Comparison of ENCODE assay signal across 8 cellular contexts in the genomic region with DNA sequence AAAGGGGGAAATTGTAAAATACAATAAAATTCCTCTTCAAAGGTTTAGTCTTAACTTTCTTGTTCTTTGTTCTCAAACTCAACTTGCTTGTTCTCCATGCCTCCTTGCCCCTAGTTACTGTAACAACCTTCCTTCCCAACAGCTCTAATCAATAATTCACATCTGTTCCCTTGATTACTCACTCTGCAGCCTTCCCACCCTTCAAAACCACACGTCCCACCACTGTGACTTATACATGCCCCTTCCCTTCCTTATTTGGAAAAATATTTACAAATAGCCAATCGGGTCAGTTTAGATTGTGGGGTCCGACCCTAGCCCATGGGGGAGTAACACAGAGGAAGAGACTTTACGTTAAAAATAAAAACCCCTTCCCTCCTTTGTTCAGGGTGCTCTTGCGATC. TPM values are rescaled to one million over a fixed set of nuclear protein-coding genes. Genes with fewer than 3 reads are reported as not detected.
DNase-seq lines count a peak whose midpoint lies in the region; ATAC-seq and TF ChIP-seq lines count a peak whose summit lies in the region.

No MANE protein-coding gene starts in this region.

- DNase-seq in CD14-positive monocyte (ENCODE audit: low spot score) (no peak), H9 (no peak), osteoblast (ENCODE audit: insufficient read length, low spot score, missing footprints) (peak; percentile 17), Ammon's horn (ENCODE audit: low spot score) (no peak)
- DNase-seq in stimulated activated CD4-positive, alpha-beta T cell treated with anti-CD3 and anti-CD28 coated beads, Interleukin-4, amount 100 ng/mL, for 1 hour = no peak

- no peaks in the 10 kb centered on the region for H3K36me3 ChIP-seq in esophagus (ENCODE audit: control insufficient read depth in 2 of 2, insufficient read depth in 2 of 2, low read length in 1 of 2)
- no peaks in the 10 kb centered on the region for H3K36me3 ChIP-seq in osteoblast (ENCODE audit: insufficient read depth, low read length)

- peak overlapping the region; percentile 88 for H3T11ph ChIP-seq in H9 (ENCODE audit: low read length)

- no peak overlapping the region for H2AK5ac ChIP-seq in H9 (ENCODE audit: insufficient read length, low read length)

- ATAC-seq in SK-N-SH treated with all-trans-retinoic acid at 6 μM for 48 hours (peak; percentile 28), GM19395 (IDR thresholded peaks at IDR 0.05; ENCODE audit: unreplicated experiment) (no peak)

- H3K27me3 Mint-ChIP-seq in CD14-positive monocyte (ENCODE audit: low read depth in 3 of 3) (peaks cover 0 to 2% (median 0%) of the 10 kb centered on the region in 3 donors), H9 (ENCODE audit: low read depth) (peaks cover 2% of the 10 kb centered on the region; the same call in 1 of the 2 replicates)

- H3K36me3 Mint-ChIP-seq in CD14-positive monocyte = peaks cover 15 to 27% of the 10 kb centered on the region in 2 donors
- peaks cover 34 to 48% (median 45%) of the 10 kb centered on the region in 3 experiments for H3K36me3 Mint-ChIP-seq in H9 (ENCODE audit: insufficient read depth in 1 of 3, low read depth in 3 of 3)

- H3K4me2 ChIP-seq in H9 (ENCODE audit: insufficient read depth, insufficient read length, low read length) (peak overlapping the region; percentile 65), osteoblast (ENCODE audit: insufficient read depth, low read length) (peak overlapping the region; percentile 99)

- H2BK5ac ChIP-seq in H9 (ENCODE audit: insufficient read length, low read length) = no peak overlapping the region

- H3K4me1 ChIP-seq in H9 (ENCODE audit: insufficient read depth, low read length) = no peaks in the 10 kb centered on the region; the same call in 1 of the 2 replicates
- H3K4me1 ChIP-seq in esophagus (ENCODE audit: control insufficient read depth in 2 of 2, insufficient read depth in 2 of 2, low read length in 1 of 2) = peaks cover 0 to 3% of the 10 kb centered on the region in 2 donors
- no peaks in the 10 kb centered on the region for H3K4me1 ChIP-seq in osteoblast (ENCODE audit: insufficient read depth, low read length)

- no peaks in the 10 kb centered on the region for H3K27me3 ChIP-seq in H9 (ENCODE audit: insufficient read depth, low read length)
- no peaks in the 10 kb centered on the region for H3K27me3 ChIP-seq in esophagus (ENCODE audit: control insufficient read depth in 1 of 2, insufficient read depth in 2 of 2, low read length in 2 of 2)
- no peaks in the 10 kb centered on the region for H3K27me3 ChIP-seq in osteoblast (ENCODE audit: insufficient read depth, low read length)

- TF ChIP-seq CTCF in CD14-positive monocyte (IDR thresholded peaks at IDR 0.05) = no peak
- no peak for TF ChIP-seq CTCF in H9 (conservative IDR thresholded peaks at IDR 0.05)
- no peak for TF ChIP-seq CTCF in osteoblast (IDR thresholded peaks at IDR 0.05; ENCODE audit: extremely low read depth, low read depth, low read length)

- no peak overlapping the region for H3K23ac ChIP-seq in H9 (ENCODE audit: insufficient read length, low read depth, low read length)

- H2AFZ ChIP-seq in H9 (ENCODE audit: low read length) (no peak overlapping the region), osteoblast (ENCODE audit: low read length) (peak overlapping the region; percentile 88)

- no peak overlapping the region for H4K91ac ChIP-seq in H9 (ENCODE audit: insufficient read length, low read depth, low read length)

- H2BK120ac ChIP-seq in H9 (ENCODE audit: low read depth, low read length, poor library complexity, severe bottlenecking) = peak overlapping the region; percentile 74

- intact Hi-C loops in CD14-positive monocyte (cut with micrococcal nuclease) = loop anchor here in 1 of 2 donors (2.0 to 10.0 kb wide), 4 partner anchors 33 to 235 kb away; partner anchors contain the start of genes ATP13A1, ZNF101 and ZNF506

- peaks cover 4% of the 10 kb centered on the region for H3K23me2 ChIP-seq in H9 (ENCODE audit: insufficient read length, low read depth, low read length, poor library complexity, severe bottlenecking)

- no peak overlapping the region; the same call in 1 of the 2 replicates for H3K4ac ChIP-seq in H9 (ENCODE audit: low read depth, low read length)

- H3K4me3 Mint-ChIP-seq in CD14-positive monocyte = peak overlapping the region; percentile 98 to 99
- peak overlapping the region; percentile 97 to 98 for H3K4me3 Mint-ChIP-seq in H9

- H4K20me1 ChIP-seq in H9 (ENCODE audit: control insufficient read depth, insufficient read depth, insufficient read length) (peaks cover 3% of the 10 kb centered on the region), osteoblast (ENCODE audit: insufficient read depth, low read length) (no peaks in the 10 kb centered on the region)

- H2BK20ac ChIP-seq in H9 (ENCODE audit: low read depth, low read length, poor library complexity, severe bottlenecking) = no peak overlapping the region

- no peak overlapping the region for H3K14ac ChIP-seq in H9 (ENCODE audit: insufficient read depth, low read length)

- no CpG with 5 or more reads among the region's 5 CpGs for WGBS in H9 (ENCODE audit: extremely low coverage, insufficient read length, low lambda C conversion rate)
- WGBS in esophagus, 2 donors = 1 to 3% methylated on average over 5 of the region's 5 CpGs

- H4K5ac ChIP-seq in H9 (ENCODE audit: insufficient read length, low read depth, low read length) = no peak overlapping the region

- peak overlapping the region; percentile 37 for H3K27ac ChIP-seq in H9 (ENCODE audit: insufficient read length, low read depth, low read length)
- H3K27ac ChIP-seq in esophagus (ENCODE audit: low read depth in 2 of 2, low read length in 1 of 2) = no peak overlapping the region
- H3K27ac ChIP-seq in osteoblast (ENCODE audit: low read depth, low read length) = peak overlapping the region; percentile 85

- no peaks in the 10 kb centered on the region for H3K9me3 ChIP-seq in H9 (ENCODE audit: control insufficient read depth, low read depth, low read length)
- peaks cover 0 to 6% of the 10 kb centered on the region in 2 donors for H3K9me3 ChIP-seq in esophagus (ENCODE audit: control insufficient read depth in 2 of 2, insufficient read depth in 1 of 2, low read depth in 1 of 2, low read length in 1 of 2)
- H3K9me3 ChIP-seq in osteoblast (ENCODE audit: low read depth, low read length) = peaks cover 7% of the 10 kb centered on the region

- H2BK15ac ChIP-seq in H9 (ENCODE audit: low read depth, low read length) = no peak overlapping the region

- H3K9me3 Mint-ChIP-seq in CD14-positive monocyte (peaks cover 49 to 94% (median 84%) of the 10 kb centered on the region in 7 donors), H9 (peaks cover 23 to 67% of the 10 kb centered on the region in 2 experiments)

- no peak overlapping the region for H4K8ac ChIP-seq in H9 (replicated peaks; ENCODE audit: insufficient read length, low read depth, low read length)

- no peak overlapping the region for H3K56ac ChIP-seq in H9 (ENCODE audit: insufficient read length, low read depth, low read length)

- H3K79me2 ChIP-seq in H9 (ENCODE audit: insufficient read depth, low read length) (peaks cover 32% of the 10 kb centered on the region), osteoblast (ENCODE audit: insufficient read depth, low read length) (peaks cover 28% of the 10 kb centered on the region)

- peaks cover 3% of the 10 kb centered on the region for H3K79me1 ChIP-seq in H9 (ENCODE audit: insufficient read depth, low read depth, low read length, poor library complexity, severe bottlenecking)

- H3K4me1 Mint-ChIP-seq in CD14-positive monocyte (peaks cover 12% of the 10 kb centered on the region), H9 (peaks cover 21 to 35% of the 10 kb centered on the region in 2 experiments)

- H3K27ac Mint-ChIP-seq in CD14-positive monocyte (peak overlapping the region; percentile 10 to 93 (median 90)), H9 (peak overlapping the region; percentile 65 to 100 (median 96); a peak in 5 of 7 replicates)

- H3K4me3 ChIP-seq in esophagus (ENCODE audit: low read depth in 1 of 2, low read length in 2 of 2) (peak overlapping the region; percentile 72 to 86), osteoblast (ENCODE audit: insufficient read depth, low read length) (peak overlapping the region; percentile 95)

- peak overlapping the region; percentile 21 for H3K18ac ChIP-seq in H9 (ENCODE audit: insufficient read length, low read depth, low read length)

- H2BK12ac ChIP-seq in H9 (ENCODE audit: insufficient read length, low read depth, low read length) = no peak overlapping the region

- peak overlapping the region; percentile 70 for H3K9ac ChIP-seq in H9 (ENCODE audit: extremely low read depth, insufficient read length, low read length)

TF ChIP-seq in SK-N-SH treated with all-trans-retinoic acid at 6 μM for 48 hours, 23 proteins besides CTCF, POLR2A, EP300 and RAD21 (continues in another document):
- TF ChIP-seq ZC3H10 (CRISPR knock-in tag; IDR thresholded peaks at IDR 0.05) = no peak
- TF ChIP-seq TCF4 (CRISPR knock-in tag; IDR thresholded peaks at IDR 0.05; ENCODE audit: borderline replicate concordance) = no peak
- no peak for TF ChIP-seq ZFP3 (CRISPR knock-in tag; IDR thresholded peaks at IDR 0.05)
- TF ChIP-seq OSR1 (CRISPR knock-in tag; IDR thresholded peaks at IDR 0.05) = no peak
- TF ChIP-seq SNAI2 (CRISPR knock-in tag; IDR thresholded peaks at IDR 0.05) = no peak

RNA-seq across cellular contexts. Expression of gene ZNF93, which starts 0.6 kb away (rescaled TPM):
- 1 to 10 TPM; 2.4 to 4.6 TPM for polyA plus RNA-seq in CD14-positive monocyte
- total RNA-seq in H9 (2021) = 54.0 and 58.1 TPM in 2 replicates
- polyA plus RNA-seq in esophagus = 1 to 10 TPM; 1.8 TPM
- total RNA-seq in osteoblast = 5.1 and 7.1 TPM in 2 replicates

RNA-seq across cellular contexts. Expression of gene ZNF253, which starts 34.4 kb away (rescaled TPM):
- 1 to 10 TPM in 1 of 2 donors, under 1 TPM in 1; 0.45 to 1.5 TPM for polyA plus RNA-seq in CD14-positive monocyte
- 47.7 and 51.0 TPM in 2 replicates for total RNA-seq in H9 (2021)
- polyA plus RNA-seq in esophagus = 1 to 10 TPM; 1.5 to 1.8 TPM
- total RNA-seq in osteoblast = 4.0 and 5.0 TPM in 2 replicates

Comparison
In these comparisons a context has a peak if more than half of its experiments do, and no peak if none do; other contexts are left out.
1. H3K27ac ChIP-seq: peak in H9 (single experiment) and osteoblast (single experiment); none in esophagus (0 of 2).